18 cellular contexts compared by ENCODE assay signal in the genomic region with DNA sequence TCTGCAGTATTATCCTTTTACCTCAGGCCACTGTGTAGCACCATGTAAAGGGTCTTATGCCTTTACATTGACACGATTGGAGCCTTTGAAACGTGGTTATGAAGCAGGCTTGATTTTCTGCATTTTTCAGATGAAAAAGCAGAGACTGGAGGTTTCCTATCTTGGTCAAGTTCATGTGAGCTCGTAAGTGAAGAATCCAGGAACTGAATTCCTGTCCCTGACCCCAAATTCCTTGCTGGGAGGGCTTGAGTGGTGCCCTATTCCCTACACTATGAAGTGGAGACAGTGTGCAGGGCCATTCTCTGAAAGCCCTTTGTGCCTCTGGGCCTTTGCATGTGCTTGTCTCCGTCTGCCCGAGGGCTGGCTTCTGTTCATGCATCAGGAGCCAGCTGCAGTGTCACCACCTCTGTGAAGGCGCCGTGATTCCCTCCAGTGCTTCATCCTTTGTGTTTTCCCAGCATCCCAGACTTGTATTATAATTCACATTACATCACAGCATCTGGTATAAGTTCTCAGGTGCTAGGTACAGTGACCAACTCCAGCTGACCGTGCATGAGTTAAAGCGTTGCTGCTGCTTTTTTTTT.
DNase-seq lines count a peak whose midpoint lies in the region; ATAC-seq, FAIRE-seq and TF ChIP-seq lines count a peak whose summit lies in the region.
"Had no signal": no experiment of that assay in that cellular context is flagged by ENCODE, and none has a peak within 500 bp of the region (broad histone marks: within the 10 kb centered on the region; RNA-seq: fewer than 3 reads in every experiment).

No MANE protein-coding gene starts in this region.

- H3K27me3 Mint-ChIP-seq in astrocyte (ENCODE audit: low read depth, unreplicated experiment): no peaks in the 10 kb centered on the region
- H3K27me3 Mint-ChIP-seq: activated CD4-positive, alpha-beta T cell treated with anti-CD3 and anti-CD28 coated beads, Interleukin-2, amount 10 ng/mL, durations not matched to agents 7 days and 5 days; naive B cell had no signal

- H3K4me3 Mint-ChIP-seq in astrocyte (ENCODE audit: unreplicated experiment): peak overlapping the region; percentile 3
- H3K4me3 Mint-ChIP-seq: activated CD4-positive, alpha-beta T cell treated with anti-CD3 and anti-CD28 coated beads, Interleukin-2, amount 10 ng/mL, durations not matched to agents 7 days and 5 days; T-helper 2 cell treated with Interferon-gamma antibody and Interleukin-4, amounts not matched to agents 5 μg/mL and 100 μg/mL, for 36 hours had no signal

- no peaks in the 10 kb centered on the region for H4K20me1 ChIP-seq in astrocyte (ENCODE audit: insufficient read depth, low read length)

- peak overlapping the region; percentile 77 for H3K27ac Mint-ChIP-seq in astrocyte (ENCODE audit: unreplicated experiment)
- H3K27ac Mint-ChIP-seq: activated CD4-positive, alpha-beta T cell treated with anti-CD3 and anti-CD28 coated beads, Interleukin-2, amount 10 ng/mL, durations not matched to agents 7 days and 5 days; T-helper 2 cell treated with Interferon-gamma antibody and Interleukin-4, amounts not matched to agents 5 μg/mL and 100 μg/mL, for 36 hours had no signal

- peak; percentile 74 for FAIRE-seq in astrocyte (lab: Jason Lieb, UNC)
- FAIRE-seq: A549 had no signal

- H3K27ac ChIP-seq in astrocyte (ENCODE audit: low read depth, low read length): peak overlapping the region; percentile 5
- H3K27ac ChIP-seq in left lung: no peak overlapping the region
- H3K27ac ChIP-seq: A549 had no signal

- H3K79me2 ChIP-seq in astrocyte (ENCODE audit: insufficient read depth, low read length): no peaks in the 10 kb centered on the region

- no peak overlapping the region for H2AFZ ChIP-seq in astrocyte (ENCODE audit: low read depth, low read length)

- H3K9me3 ChIP-seq in astrocyte (ENCODE audit: insufficient read depth, low read depth, low read length): no peaks in the 10 kb centered on the region
- H3K9me3 ChIP-seq in left lung: no peaks in the 10 kb centered on the region
- H3K9me3 ChIP-seq: A549 had no signal

- H3K4me3 ChIP-seq in AG04449 (ENCODE audit: low read depth, low read length) (no peak overlapping the region), astrocyte (ENCODE audit: insufficient read depth, low read depth, low read length) (no peak overlapping the region), left lung (no peak overlapping the region)
- H3K4me3 ChIP-seq: A549 had no signal

- no peak overlapping the region for H3K9ac ChIP-seq in astrocyte (ENCODE audit: low read length)

- POLR2A ChIA-PET in AG04449 (lab: Yijun Ruan, JAX): interaction anchor here (1.0 to 1.9 kb wide), 3 partner anchors 13 to 43 kb away, joined by 3 to 6 read pairs (median 3); no protein-coding TSS in a partner anchor

- ATAC-seq in left lung (no peak), HG02610 (IDR thresholded peaks at IDR 0.05; ENCODE audit: unreplicated experiment) (no peak)
- ATAC-seq: A549; activated naive CD4-positive, alpha-beta T cell treated with anti-CD3 and anti-CD28 coated beads, Interleukin-2, amount 50 U/mL, for 72 hours; left ventricle myocardium superior had no signal

- H3K36me3 ChIP-seq in astrocyte (ENCODE audit: insufficient read depth, low read length): no peaks in the 10 kb centered on the region
- H3K36me3 ChIP-seq in left lung: peaks cover 0 to 8% of the 10 kb centered on the region in 2 donors

- H3K9me3 Mint-ChIP-seq in astrocyte (ENCODE audit: unreplicated experiment): peaks cover 15% of the 10 kb centered on the region
- H3K9me3 Mint-ChIP-seq: activated CD4-positive, alpha-beta T cell treated with anti-CD3 and anti-CD28 coated beads, Interleukin-2, amount 10 ng/mL, durations not matched to agents 7 days and 5 days; activated naive CD4-positive, alpha-beta T cell treated with anti-CD3 and anti-CD28 coated beads, Interleukin-2, amount 50 U/mL, for 72 hours; naive B cell; T-helper 2 cell treated with Interferon-gamma antibody and Interleukin-4, amounts not matched to agents 5 μg/mL and 100 μg/mL, for 36 hours had no signal

- peaks cover 25% of the 10 kb centered on the region for H3K4me1 Mint-ChIP-seq in astrocyte (ENCODE audit: low read depth, unreplicated experiment)

- intact Hi-C loops in left lung (cut with DNase I): no loop called here

- peak overlapping the region; percentile 34 for H3K4me2 ChIP-seq in astrocyte (ENCODE audit: low read length)
- H3K4me2 ChIP-seq: A549 had no signal

- peaks cover 26% of the 10 kb centered on the region for H3K36me3 Mint-ChIP-seq in astrocyte (ENCODE audit: low read depth, unreplicated experiment)
- H3K36me3 Mint-ChIP-seq: activated naive CD4-positive, alpha-beta T cell treated with anti-CD3 and anti-CD28 coated beads, Interleukin-2, amount 50 U/mL, for 72 hours had no signal

- H3K27me3 ChIP-seq in astrocyte (ENCODE audit: insufficient read depth, low read length) (no peaks in the 10 kb centered on the region), left lung (no peaks in the 10 kb centered on the region)

- no peak for TF ChIP-seq CTCF in AG04449 (IDR thresholded peaks at IDR 0.05; ENCODE audit: insufficient read depth, low read length, missing control alignments)
- no peak for TF ChIP-seq CTCF in astrocyte (IDR thresholded peaks at IDR 0.05; ENCODE audit: insufficient read depth, low read depth, low read length)
- no peak for TF ChIP-seq CTCF in left lung (IDR thresholded peaks at IDR 0.05)

- peak; percentile 44 for DNase-seq in AG04449 (ENCODE audit: low read depth, low spot score)
- peak; percentile 12 for DNase-seq in HK-2 (ENCODE audit: unreplicated experiment)
- peak; percentile 54 for DNase-seq in astrocyte (ENCODE audit: low read depth)
- peak; percentile 56 for DNase-seq in glomerular visceral epithelial cell (ENCODE audit: extremely low spot score)
- no peak for DNase-seq in pons (ENCODE audit: low spot score)
- no peak for DNase-seq in activated T-cell treated with anti-CD3 and anti-CD28 coated beads for 4 hours
- no peak for DNase-seq in left lung
- DNase-seq: activated CD4-positive, alpha-beta T cell treated with anti-CD3 and anti-CD28 coated beads, Interleukin-2, amount 10 ng/mL, durations not matched to agents 7 days and 5 days; activated T-cell treated with anti-CD3 and anti-CD28 coated beads, Interleukin-2, amount 50 U/mL, for 1 hour; Calu3; cerebellar nuclear complex; left ventricle myocardium superior; naive B cell; SHP77 had no signal

- H3K4me1 ChIP-seq in astrocyte (ENCODE audit: insufficient read depth, low read length) (peaks cover 33% of the 10 kb centered on the region), left lung (no peaks in the 10 kb centered on the region)
- H3K4me1 ChIP-seq: A549 had no signal

- CTCF ChIA-PET in AG04449 (lab: Yijun Ruan, JAX): interaction anchor here (1.0 to 2.1 kb wide), 2 partner anchors 62 to 90 kb away, joined by 3 to 7 read pairs; no protein-coding TSS in a partner anchor

Comparison
In these comparisons a context has a peak if more than half of its experiments do, and no peak if none do; other contexts are left out.
1. DNase-seq: peak in AG04449 (single experiment), HK-2 (single experiment), astrocyte (single experiment) and glomerular visceral epithelial cell (single experiment); none in pons (single experiment), activated T-cell treated with anti-CD3 and anti-CD28 coated beads for 4 hours (single experiment) and left lung (0 of 2).